ENCODE assay signal across 11 cellular contexts in genomic region chr15:83955806-83956265, GRCh38.
DNase-seq lines count a peak whose midpoint lies in the region; ATAC-seq, FAIRE-seq and TF ChIP-seq lines count a peak whose summit lies in the region.
"Had no signal": no experiment of that assay in that cellular context is flagged by ENCODE, and none has a peak within 500 bp of the region (broad histone marks: within the 10 kb centered on the region; RNA-seq: fewer than 3 reads in every experiment).

No MANE protein-coding gene starts in this region.

- H3K4me3 ChIP-seq in esophagus squamous epithelium = no peak overlapping the region
- no peak overlapping the region for H3K4me3 ChIP-seq in breast epithelium
- H3K4me3 ChIP-seq: esophagus muscularis mucosa, HAP-1 had no signal

- H3K9me3 ChIP-seq in esophagus squamous epithelium = no peaks in the 10 kb centered on the region
- no peaks in the 10 kb centered on the region for H3K9me3 ChIP-seq in breast epithelium
- H3K9me3 ChIP-seq: esophagus muscularis mucosa, HAP-1 had no signal

- TF ChIP-seq CTCF in esophagus squamous epithelium (IDR thresholded peaks at IDR 0.05) (no peak), breast epithelium (IDR thresholded peaks at IDR 0.05) (no peak)

- no peaks in the 10 kb centered on the region for H3K4me1 ChIP-seq in esophagus squamous epithelium
- H3K4me1 ChIP-seq in breast epithelium = no peaks in the 10 kb centered on the region
- H3K4me1 ChIP-seq: esophagus muscularis mucosa, HAP-1 had no signal

- peak; percentile 28 for DNase-seq in germinal center (ENCODE audit: low spot score)
- no peak for DNase-seq in esophagus squamous epithelium (lab: John Stamatoyannopoulos, UW)
- DNase-seq in NCI-H1694 (lab: John Stamatoyannopoulos, UW) = no peak
- DNase-seq in RCC 7860 (ENCODE audit: low spot score) = no peak
- no peak for DNase-seq in breast epithelium (ENCODE audit: low spot score in 2 of 2)
- DNase-seq: NCI-H1436 treated with DMSO at 0.1 percent for 48 hours had no signal

- in situ Hi-C loops in GM18951 (cut with MboI; ENCODE audit: low sequenced_read_pairs, unreplicated experiment) = no loop called here

- ATAC-seq in GM21825 (IDR thresholded peaks at IDR 0.05; ENCODE audit: unreplicated experiment) = peak; percentile 98
- peak; percentile 98 for ATAC-seq in HG03354 (IDR thresholded peaks at IDR 0.05; ENCODE audit: poor library complexity, severe bottlenecking, unreplicated experiment)

- TF ChIP-seq POLR2A in GM18951 (IDR thresholded peaks at IDR 0.05; ENCODE audit: extremely low read depth, insufficient read depth, insufficient read length) = peak; percentile 26
- TF ChIP-seq POLR2A in esophagus squamous epithelium (IDR thresholded peaks at IDR 0.05) = no peak
- TF ChIP-seq POLR2A in breast epithelium (IDR thresholded peaks at IDR 0.05) = no peak

- H3K27me3 ChIP-seq in esophagus squamous epithelium = no peaks in the 10 kb centered on the region
- no peaks in the 10 kb centered on the region for H3K27me3 ChIP-seq in breast epithelium
- H3K27me3 ChIP-seq: esophagus muscularis mucosa had no signal

- no peaks in the 10 kb centered on the region for H3K36me3 ChIP-seq in esophagus squamous epithelium
- H3K36me3 ChIP-seq in breast epithelium = no peaks in the 10 kb centered on the region
- H3K36me3 ChIP-seq: HAP-1 had no signal

- intact Hi-C loops in esophagus squamous epithelium (cut with DNase I) (no loop called here), breast epithelium (cut with DNase I; ENCODE audit: low total_unique reads) (no loop called here)

- no peak for FAIRE-seq in RCC 7860 (lab: Jason Lieb, UNC)

- 86% methylated on average over 1 of the region's 1 CpG; no CpG with 5 or more reads in 1 of the 2 donors for WGBS in esophagus squamous epithelium, 2 donors

- H3K27ac ChIP-seq in esophagus squamous epithelium (no peak overlapping the region), breast epithelium (no peak overlapping the region)
- H3K27ac ChIP-seq: esophagus muscularis mucosa had no signal
